In genomic region chr2:42274872-42275271, GRCh38 we compare ENCODE assay signal across 1 cellular context.
TF ChIP-seq lines count a peak whose summit lies in the region.

No MANE protein-coding gene starts in this region.

TF ChIP-seq in H1, 55 proteins besides CTCF, POLR2A, EP300 and RAD21:
- no peak for TF ChIP-seq SAP30 (IDR thresholded peaks at IDR 0.05; ENCODE audit: insufficient read depth, insufficient replicate concordance, low read length)
- no peak for TF ChIP-seq CBX5 (IDR thresholded peaks at IDR 0.05; ENCODE audit: low read depth, low read length)
- TF ChIP-seq RNF2 (IDR thresholded peaks at IDR 0.05; ENCODE audit: borderline replicate concordance, low read depth, low read length, missing control alignments, poor library complexity, severe bottlenecking), result no peak
- TF ChIP-seq TEAD4 (IDR thresholded peaks at IDR 0.05; ENCODE audit: low read depth, low read length), result no peak
- TF ChIP-seq JUND (IDR thresholded peaks at IDR 0.05; ENCODE audit: low read length), result no peak
- TF ChIP-seq EGR1 (IDR thresholded peaks at IDR 0.05; ENCODE audit: borderline replicate concordance, low read depth, low read length), result no peak
- TF ChIP-seq MAFK (IDR thresholded peaks at IDR 0.05; ENCODE audit: low read depth, low read length), result no peak
- TF ChIP-seq MAX (IDR thresholded peaks at IDR 0.05), result no peak
